ENCODE assay signal across 26 cellular contexts in the genomic region with DNA sequence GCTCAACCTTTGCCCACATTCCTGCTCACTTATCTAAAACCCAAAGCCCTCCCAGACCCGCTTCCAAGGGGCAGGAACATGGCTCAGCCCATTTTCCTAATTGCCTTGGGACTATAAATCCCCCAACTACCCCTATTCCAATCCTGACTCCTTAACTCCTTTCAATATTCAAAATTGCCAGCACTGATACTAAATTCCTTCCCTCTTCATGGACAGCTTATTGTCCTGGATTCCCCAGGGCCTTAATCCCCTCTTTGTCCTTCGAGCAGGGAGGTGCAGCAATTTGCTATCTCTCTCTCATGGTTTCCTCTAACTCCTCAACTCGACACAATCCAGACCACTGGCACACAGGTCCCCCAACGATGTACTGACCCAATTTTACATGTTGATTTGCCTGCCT.
DNase-seq lines count a peak whose midpoint lies in the region; ATAC-seq, FAIRE-seq and TF ChIP-seq lines count a peak whose summit lies in the region.
"Had no signal": no experiment of that assay in that cellular context is flagged by ENCODE, and none has a peak within 500 bp of the region (broad histone marks: within the 10 kb centered on the region; RNA-seq: fewer than 3 reads in every experiment).

No MANE protein-coding gene starts in this region.

- H3K4ac ChIP-seq in mesendoderm (ENCODE audit: low read depth, low read length) = no peak overlapping the region

- no peak overlapping the region for H3K27ac ChIP-seq in CD8-positive, alpha-beta T cell (ENCODE audit: low read depth, low read length)
- H3K27ac ChIP-seq in HEK293 (ENCODE audit: extremely low read depth, low read depth, low read length) = no peak overlapping the region
- no peak overlapping the region for H3K27ac ChIP-seq in mesendoderm (ENCODE audit: low read depth, low read length)
- no peak overlapping the region for H3K27ac ChIP-seq in small intestine (ENCODE audit: low read depth in 1 of 2, low read length in 1 of 2)
- H3K27ac ChIP-seq: colonic mucosa, esophagus muscularis mucosa, KMS-11, ovary, right atrium auricular region, tibial artery had no signal

- no peak overlapping the region for H2AK5ac ChIP-seq in mesendoderm (ENCODE audit: low read length)

- H2BK5ac ChIP-seq in mesendoderm (ENCODE audit: low read length) = no peak overlapping the region

- no peak overlapping the region for H3K23ac ChIP-seq in mesendoderm (ENCODE audit: low read length)

- no peak overlapping the region for H4K5ac ChIP-seq in mesendoderm (ENCODE audit: low read length)

- no peak overlapping the region for H3K56ac ChIP-seq in mesendoderm (ENCODE audit: low read length)

- H3K36me3 ChIP-seq in CD8-positive, alpha-beta T cell (ENCODE audit: insufficient read depth, low read length) = no peaks in the 10 kb centered on the region
- H3K36me3 ChIP-seq in HEK293 (ENCODE audit: control insufficient read depth in 2 of 2, insufficient read depth in 1 of 2, low read length in 2 of 2) (peaks cover 0 to 20% of the 10 kb centered on the region in 2 experiments; a peak in 1 of 3 replicates), mesendoderm (ENCODE audit: control insufficient read depth, insufficient read depth, low read length) (no peaks in the 10 kb centered on the region), small intestine (ENCODE audit: control insufficient read depth in 2 of 2, insufficient read depth in 2 of 2, low read length in 2 of 2) (no peaks in the 10 kb centered on the region)
- H3K36me3 ChIP-seq: colonic mucosa, ovary had no signal

- POLR2A ChIA-PET in CD8-positive, alpha-beta T cell (lab: Charles Lee) = interaction anchor here (0.8 kb wide), 1 partner anchor 188 kb away, joined by 3 read pairs; no protein-coding TSS in a partner anchor
- POLR2A ChIA-PET in HEK293 (lab: Yijun Ruan, JAX) (no interaction called here), T-cell (lab: Charles Lee) (interaction anchor here in 1 of 2 donors (0.6 kb wide), 1 partner anchor 38 kb away, joined by 6 read pairs; no protein-coding TSS in a partner anchor)

- no peaks in the 10 kb centered on the region for H3K27me3 Mint-ChIP-seq in CD8-positive, alpha-beta T cell (ENCODE audit: low read depth)
- no peaks in the 10 kb centered on the region for H3K27me3 Mint-ChIP-seq in T-cell
- H3K27me3 Mint-ChIP-seq: activated CD4-positive, alpha-beta memory T cell treated with anti-CD3 and anti-CD28 coated beads for 36 hours; activated naive CD8-positive, alpha-beta T cell treated with anti-CD3 and anti-CD28 coated beads, Interleukin-2, amount 50 U/mL, for 24 hours; naive B cell; stimulated activated naive CD8-positive, alpha-beta T cell treated with anti-CD3 and anti-CD28 coated beads, Interleukin-15, Interleukin-2, amounts not matched to agents 100 ng/mL and 50 ng/mL, for 24 hours had no signal

- H3K9me3 Mint-ChIP-seq in CD8-positive, alpha-beta T cell = no peaks in the 10 kb centered on the region
- no peaks in the 10 kb centered on the region for H3K9me3 Mint-ChIP-seq in T-cell
- H3K9me3 Mint-ChIP-seq: activated CD4-positive, alpha-beta memory T cell treated with anti-CD3 and anti-CD28 coated beads for 36 hours; activated naive CD8-positive, alpha-beta T cell treated with anti-CD3 and anti-CD28 coated beads, Interleukin-2, amount 50 U/mL, for 24 hours; naive B cell; stimulated activated naive CD8-positive, alpha-beta T cell treated with anti-CD3 and anti-CD28 coated beads, Interleukin-15, Interleukin-2, amounts not matched to agents 100 ng/mL and 50 ng/mL, for 24 hours had no signal

- H3K18ac ChIP-seq in mesendoderm (ENCODE audit: low read length) = no peak overlapping the region

- no peaks in the 10 kb centered on the region for H3K9me3 ChIP-seq in CD8-positive, alpha-beta T cell (ENCODE audit: low read length)
- H3K9me3 ChIP-seq in HEK293 (ENCODE audit: control insufficient read depth, insufficient read depth, low read depth, low read length) = no peaks in the 10 kb centered on the region
- H3K9me3 ChIP-seq in small intestine (ENCODE audit: control insufficient read depth, low read depth) = no peaks in the 10 kb centered on the region
- H3K9me3 ChIP-seq: colonic mucosa, esophagus muscularis mucosa, ovary, right atrium auricular region, tibial artery had no signal

- H4K8ac ChIP-seq in mesendoderm (ENCODE audit: low read depth, low read length) = no peak overlapping the region

- FAIRE-seq in small intestine (lab: Jason Lieb, UNC) = no peak

- no peak overlapping the region for H2BK15ac ChIP-seq in mesendoderm (replicated peaks; ENCODE audit: low read depth)

- CTCF ChIA-PET in CD8-positive, alpha-beta T cell (lab: Charles Lee) = no interaction called here
- CTCF ChIA-PET in HEK293 (lab: Yijun Ruan, JAX) (interaction anchor here (0.6 to 2.7 kb wide), 3 partner anchors 14 to 319 kb away, joined by 3 to 8 read pairs (median 3); no protein-coding TSS in a partner anchor), T-cell (lab: Charles Lee) (interaction anchor here in 1 of 2 donors (0.7 kb wide), 1 partner anchor 644 kb away, joined by 3 read pairs; no protein-coding TSS in a partner anchor)

- H3K4me3 ChIP-seq in CD8-positive, alpha-beta T cell (ENCODE audit: low read depth, low read length) = no peak overlapping the region
- H3K4me3 ChIP-seq in HEK293 (ENCODE audit: low read depth, low read length) = no peak overlapping the region
- H3K4me3 ChIP-seq in mesendoderm (ENCODE audit: low read length) = no peak overlapping the region
- H3K4me3 ChIP-seq in small intestine (ENCODE audit: low read depth in 1 of 2, low read length in 2 of 2) = no peak overlapping the region
- H3K4me3 ChIP-seq: colonic mucosa, esophagus muscularis mucosa, ovary, right atrium auricular region, tibial artery had no signal

- intact Hi-C loops in CD8-positive, alpha-beta T cell (cut with DNase I, micrococcal nuclease) = no loop called here

- peaks cover 60% of the 10 kb centered on the region for H3K36me3 Mint-ChIP-seq in CD8-positive, alpha-beta T cell
- H3K36me3 Mint-ChIP-seq in T-cell = peaks cover 43% of the 10 kb centered on the region

- H3K79me1 ChIP-seq in mesendoderm (ENCODE audit: low read length) = no peaks in the 10 kb centered on the region

- no CpG with 5 or more reads among the region's 4 CpGs for WGBS in mesendoderm (ENCODE audit: extremely low coverage, insufficient coverage, low lambda C conversion rate)
- 38 to 56% (median 56%) methylated on average over 4 of the region's 4 CpGs for WGBS in small intestine, 3 donors

- TF ChIP-seq CTCF in CD8-positive, alpha-beta T cell (IDR thresholded peaks at IDR 0.05) = no peak
- no peak for TF ChIP-seq CTCF in HEK293 (tag by site-specific recombination; IDR thresholded peaks at IDR 0.05)

- no peaks in the 10 kb centered on the region for H3K4me1 ChIP-seq in CD8-positive, alpha-beta T cell (ENCODE audit: insufficient read depth, low read length)
- H3K4me1 ChIP-seq in HEK293 (ENCODE audit: control insufficient read depth, insufficient read depth, low read length) (peaks cover 13% of the 10 kb centered on the region), mesendoderm (ENCODE audit: control insufficient read depth, low read depth, low read length) (peaks cover 14% of the 10 kb centered on the region), small intestine (ENCODE audit: control insufficient read depth in 2 of 2, insufficient read depth in 1 of 2, low read depth in 1 of 2, low read length in 1 of 2) (no peaks in the 10 kb centered on the region)
- H3K4me1 ChIP-seq: colonic mucosa, esophagus muscularis mucosa, tibial artery had no signal

- no peak overlapping the region for H3K4me3 Mint-ChIP-seq in CD8-positive, alpha-beta T cell
- no peak overlapping the region for H3K4me3 Mint-ChIP-seq in T-cell
- H3K4me3 Mint-ChIP-seq: activated CD4-positive, alpha-beta memory T cell treated with anti-CD3 and anti-CD28 coated beads for 36 hours; activated naive CD8-positive, alpha-beta T cell treated with anti-CD3 and anti-CD28 coated beads, Interleukin-2, amount 50 U/mL, for 24 hours; naive B cell; stimulated activated naive CD8-positive, alpha-beta T cell treated with anti-CD3 and anti-CD28 coated beads, Interleukin-15, Interleukin-2, amounts not matched to agents 100 ng/mL and 50 ng/mL, for 24 hours had no signal

- no peak overlapping the region for H2BK120ac ChIP-seq in mesendoderm (ENCODE audit: low read depth, low read length)

- no peak overlapping the region for H3K9ac ChIP-seq in mesendoderm (ENCODE audit: low read length)
- H3K9ac ChIP-seq: KMS-11 had no signal

- no peak overlapping the region for H3K4me2 ChIP-seq in mesendoderm (ENCODE audit: low read length)
- H3K4me2 ChIP-seq: KMS-11 had no signal

- no peak for ATAC-seq in CD8-positive, alpha-beta T cell
- no peak for ATAC-seq in T-cell (replicated peaks in 1 of 4)
- no peak for ATAC-seq in GM18867 (IDR thresholded peaks at IDR 0.05; ENCODE audit: unreplicated experiment)

- no peak for DNase-seq in CD8-positive, alpha-beta T cell
- DNase-seq in T-cell (no peak), mesendoderm (peak; percentile 53), small intestine (no peak), NAMALWA (ENCODE audit: low spot score) (no peak), amygdala (lab: John Stamatoyannopoulos, UW) (no peak)
- DNase-seq: activated CD4-positive, alpha-beta memory T cell treated with anti-CD3 and anti-CD28 coated beads for 36 hours; activated gamma-delta T cell treated with Interleukin-2 at 50 U/mL for 16 hours; activated naive CD8-positive, alpha-beta T cell treated with anti-CD3 and anti-CD28 coated beads, Interleukin-2, amount 50 U/mL, for 24 hours; C1 segment of cervical spinal cord; colonic mucosa; foreskin melanocyte; mesenchymal stem cell; MV-4-11; naive B cell; NCI-H748 treated with DMSO at 0.1 percent for 48 hours; OCI-M1; ovary; T1000; tibial artery had no signal

- no peaks in the 10 kb centered on the region for H3K79me2 ChIP-seq in mesendoderm (ENCODE audit: control insufficient read depth, insufficient read depth, low read length)

- H3K27ac Mint-ChIP-seq in CD8-positive, alpha-beta T cell = peak overlapping the region; percentile 68
- H3K27ac Mint-ChIP-seq in T-cell = peak overlapping the region; percentile 3 to 40
- H3K27ac Mint-ChIP-seq: activated CD4-positive, alpha-beta memory T cell treated with anti-CD3 and anti-CD28 coated beads for 36 hours; naive B cell; stimulated activated naive CD8-positive, alpha-beta T cell treated with anti-CD3 and anti-CD28 coated beads, Interleukin-15, Interleukin-2, amounts not matched to agents 100 ng/mL and 50 ng/mL, for 24 hours had no signal

- H3K4me1 Mint-ChIP-seq in CD8-positive, alpha-beta T cell (ENCODE audit: low read depth) = peaks cover 4% of the 10 kb centered on the region
- H3K4me1 Mint-ChIP-seq in T-cell = peaks cover 6 to 11% (median 8%) of the 10 kb centered on the region in 3 donors

- H3K27me3 ChIP-seq in CD8-positive, alpha-beta T cell (ENCODE audit: insufficient read depth, low read length) = no peaks in the 10 kb centered on the region
- H3K27me3 ChIP-seq in mesendoderm (ENCODE audit: insufficient read depth, low read length, poor library complexity) = no peaks in the 10 kb centered on the region
- no peaks in the 10 kb centered on the region for H3K27me3 ChIP-seq in small intestine (ENCODE audit: control insufficient read depth in 2 of 2, insufficient read depth in 2 of 2, low read length in 2 of 2)
- H3K27me3 ChIP-seq: colonic mucosa, esophagus muscularis mucosa, ovary, right atrium auricular region, tibial artery had no signal
